In genomic region chr14:25132734-25133422, GRCh38 we compare ENCODE assay signal across 8 cellular contexts.
A peak's percentile ranks its signal among the peaks of the same experiment; 100 is the strongest.
DNase-seq lines count a peak whose midpoint lies in the region; ATAC-seq and TF ChIP-seq lines count a peak whose summit lies in the region.

No MANE protein-coding gene starts in this region.

- H3K4me3 ChIP-seq in AG10803 (ENCODE audit: low read length) (no peak overlapping the region), lower lobe of right lung (no peak overlapping the region)

- H3K27ac ChIP-seq in lower lobe of right lung: no peak overlapping the region

- peaks cover 10% of the 10 kb centered on the region for H3K27me3 ChIP-seq in lower lobe of right lung (ENCODE audit: low read depth)

- TF ChIP-seq CTCF in AG10803 (conservative IDR thresholded peaks at IDR 0.05; ENCODE audit: low read length) (peak; percentile 91), lower lobe of right lung (IDR thresholded peaks at IDR 0.05) (peak; percentile 85)

- no peaks in the 10 kb centered on the region for H3K36me3 ChIP-seq in lower lobe of right lung

- no peaks in the 10 kb centered on the region for H3K9me3 ChIP-seq in lower lobe of right lung

- ATAC-seq in GM18907 (IDR thresholded peaks at IDR 0.05; ENCODE audit: unreplicated experiment) (peak; percentile 93), HG03159 (IDR thresholded peaks at IDR 0.05; ENCODE audit: unreplicated experiment) (peak; percentile 89), lower lobe of right lung (peak; percentile 94 to 96)

- DNase-seq in AG10803 (ENCODE audit: low read depth) (peak; percentile 62), NCI-H446 treated with DMSO at 0.1 percent for 48 hours (lab: John Stamatoyannopoulos, UW) (peak; percentile 5), lower lobe of right lung (peak; percentile 66)
- peak; percentile 14 for DNase-seq in activated CD4-positive, alpha-beta T cell treated with anti-CD3 and anti-CD28 coated beads for 4 hours
- peak; percentile 29 for DNase-seq in effector CD4-positive, alpha-beta T cell
- peak; percentile 2 to 21 for DNase-seq in stimulated activated CD8-positive, alpha-beta memory T cell treated with anti-CD3 and anti-CD28 coated beads, Interleukin-2, amount 100 ng/mL, for 48 hours (ENCODE audit: low read depth in 2 of 2)

- intact Hi-C loops in lower lobe of right lung (cut with DNase I): loop anchor here (10.0 kb wide), 1 partner anchor 328 kb away; no protein-coding TSS in a partner anchor

- peaks cover 3% of the 10 kb centered on the region for H3K4me1 ChIP-seq in lower lobe of right lung

Comparison
In these comparisons a context has a peak if more than half of its experiments do, and no peak if none do; other contexts are left out.
1. DNase-seq: peak in every context shown above with its lines; median percentile 66 in lower lobe of right lung; 62 in AG10803; 29 in effector CD4-positive, alpha-beta T cell; 14 in activated CD4-positive, alpha-beta T cell treated with anti-CD3 and anti-CD28 coated beads for 4 hours; 12 in stimulated activated CD8-positive, alpha-beta memory T cell treated with anti-CD3 and anti-CD28 coated beads, Interleukin-2, amount 100 ng/mL, for 48 hours; 5 in NCI-H446 treated with DMSO at 0.1 percent for 48 hours.